8 cellular contexts compared by ENCODE assay signal in genomic region chr6:154928325-154928922, GRCh38.
A peak's percentile ranks its signal among the peaks of the same experiment; 100 is the strongest.
DNase-seq lines count a peak whose midpoint lies in the region; ATAC-seq and TF ChIP-seq lines count a peak whose summit lies in the region.

No MANE protein-coding gene starts in this region.

- no peaks in the 10 kb centered on the region for H3K36me3 Mint-ChIP-seq in activated CD4-positive, alpha-beta memory T cell treated with anti-CD3 and anti-CD28 coated beads, Interleukin-2, amount 10 ng/mL, durations not matched to agents 7 days and 5 days (ENCODE audit: low read depth)
- no peaks in the 10 kb centered on the region for H3K36me3 Mint-ChIP-seq in endothelial cell (ENCODE audit: low read depth, unreplicated experiment)

- peak; percentile 83 for TF ChIP-seq CTCF in endothelial cell (IDR thresholded peaks at IDR 0.05; ENCODE audit: unreplicated experiment)

- no peak overlapping the region for H3K4me3 Mint-ChIP-seq in activated CD4-positive, alpha-beta memory T cell treated with anti-CD3 and anti-CD28 coated beads, Interleukin-2, amount 10 ng/mL, durations not matched to agents 7 days and 5 days
- H3K4me3 Mint-ChIP-seq in endothelial cell (ENCODE audit: unreplicated experiment): no peak overlapping the region
- H3K4me3 Mint-ChIP-seq in stimulated activated naive CD8-positive, alpha-beta T cell treated with anti-CD3 and anti-CD28 coated beads, Interleukin-15, amount 100 ng/mL, for 72 hours: no peak overlapping the region

- ATAC-seq in HG03442 (IDR thresholded peaks at IDR 0.05; ENCODE audit: unreplicated experiment): peak; percentile 72
- peak; percentile 77 for ATAC-seq in stimulated activated naive CD8-positive, alpha-beta T cell treated with anti-CD3 and anti-CD28 coated beads, Interleukin-15, amount 100 ng/mL, for 72 hours

- DNase-seq in activated effector memory CD4-positive, alpha-beta T cell treated with anti-CD3 and anti-CD28 coated beads, Interleukin-2, amount 50 U/mL, for 16 hours: peak; percentile 82
- DNase-seq in activated effector memory CD4-positive, alpha-beta T cell treated with Interleukin-2 at 50 U/mL for 16 hours: no peak
- DNase-seq in NCI-H82 (lab: John Stamatoyannopoulos, UW): peak; percentile 93
- peak; percentile 69 for DNase-seq in activated CD4-positive, alpha-beta memory T cell treated with anti-CD3 and anti-CD28 coated beads, Interleukin-2, amount 10 ng/mL, durations not matched to agents 7 days and 5 days
- peak; percentile 77 for DNase-seq in endothelial cell (ENCODE audit: low spot score)
- peak; percentile 81 for DNase-seq in myocyte (ENCODE audit: low read depth)
- DNase-seq in stimulated activated naive CD8-positive, alpha-beta T cell treated with anti-CD3 and anti-CD28 coated beads, Interleukin-15, amount 100 ng/mL, for 72 hours: peak; percentile 55 to 64

- H3K9me3 Mint-ChIP-seq in activated CD4-positive, alpha-beta memory T cell treated with anti-CD3 and anti-CD28 coated beads, Interleukin-2, amount 10 ng/mL, durations not matched to agents 7 days and 5 days: no peaks in the 10 kb centered on the region
- no peaks in the 10 kb centered on the region for H3K9me3 Mint-ChIP-seq in endothelial cell (ENCODE audit: unreplicated experiment)
- no peaks in the 10 kb centered on the region for H3K9me3 Mint-ChIP-seq in stimulated activated naive CD8-positive, alpha-beta T cell treated with anti-CD3 and anti-CD28 coated beads, Interleukin-15, amount 100 ng/mL, for 72 hours

- peaks cover 7% of the 10 kb centered on the region for H3K4me1 Mint-ChIP-seq in activated CD4-positive, alpha-beta memory T cell treated with anti-CD3 and anti-CD28 coated beads, Interleukin-2, amount 10 ng/mL, durations not matched to agents 7 days and 5 days
- H3K4me1 Mint-ChIP-seq in endothelial cell (ENCODE audit: unreplicated experiment): peaks cover 33% of the 10 kb centered on the region
- no peaks in the 10 kb centered on the region for H3K4me1 Mint-ChIP-seq in stimulated activated naive CD8-positive, alpha-beta T cell treated with anti-CD3 and anti-CD28 coated beads, Interleukin-15, amount 100 ng/mL, for 72 hours

- no peak overlapping the region for H3K27ac Mint-ChIP-seq in activated CD4-positive, alpha-beta memory T cell treated with anti-CD3 and anti-CD28 coated beads, Interleukin-2, amount 10 ng/mL, durations not matched to agents 7 days and 5 days
- H3K27ac Mint-ChIP-seq in endothelial cell (ENCODE audit: unreplicated experiment): no peak overlapping the region
- H3K27ac Mint-ChIP-seq in stimulated activated naive CD8-positive, alpha-beta T cell treated with anti-CD3 and anti-CD28 coated beads, Interleukin-15, amount 100 ng/mL, for 72 hours: no peak overlapping the region

- CTCF ChIA-PET in activated CD4-positive, alpha-beta memory T cell treated with anti-CD3 and anti-CD28 coated beads, Interleukin-2, amount 10 ng/mL, durations not matched to agents 7 days and 5 days (lab: Charles Lee): interaction anchor here (0.7 to 7.9 kb wide), 24 partner anchors 9 to 396 kb away, joined by 3 to 110 read pairs (median 4); no protein-coding TSS in a partner anchor

- POLR2A ChIA-PET in activated CD4-positive, alpha-beta memory T cell treated with anti-CD3 and anti-CD28 coated beads, Interleukin-2, amount 10 ng/mL, durations not matched to agents 7 days and 5 days (lab: Charles Lee): interaction anchor here (1.2 kb wide), 1 partner anchor 21 kb away, joined by 3 read pairs; no protein-coding TSS in a partner anchor

- H3K27me3 Mint-ChIP-seq in activated CD4-positive, alpha-beta memory T cell treated with anti-CD3 and anti-CD28 coated beads, Interleukin-2, amount 10 ng/mL, durations not matched to agents 7 days and 5 days: no peaks in the 10 kb centered on the region
- peaks cover 1% of the 10 kb centered on the region for H3K27me3 Mint-ChIP-seq in endothelial cell (ENCODE audit: unreplicated experiment)
- no peaks in the 10 kb centered on the region for H3K27me3 Mint-ChIP-seq in stimulated activated naive CD8-positive, alpha-beta T cell treated with anti-CD3 and anti-CD28 coated beads, Interleukin-15, amount 100 ng/mL, for 72 hours
